Comparison of ENCODE assay signal across 10 cellular contexts in genomic region chr12:47805417-47805816, GRCh38. TPM values are rescaled to one million over a fixed set of nuclear protein-coding genes. Genes with fewer than 3 reads are reported as not detected.
DNase-seq lines count a peak whose midpoint lies in the region; ATAC-seq and TF ChIP-seq lines count a peak whose summit lies in the region.
"Had no signal": no experiment of that assay in that cellular context is flagged by ENCODE, and none has a peak within 500 bp of the region (broad histone marks: within the 10 kb centered on the region; RNA-seq: fewer than 3 reads in every experiment).

No MANE protein-coding gene starts in this region.

- no peaks in the 10 kb centered on the region for H3K27me3 ChIP-seq in CD8-positive, alpha-beta memory T cell (ENCODE audit: insufficient read depth, low read length, poor library complexity, severe bottlenecking)
- H3K27me3 ChIP-seq in gastrocnemius medialis, result no peaks in the 10 kb centered on the region

- H3K36me3 Mint-ChIP-seq in CD8-positive, alpha-beta memory T cell, result peaks cover 0 to 27% (median 1%) of the 10 kb centered on the region in 3 donors
- peaks cover 26% of the 10 kb centered on the region for H3K36me3 Mint-ChIP-seq in activated B cell treated with CpG ODN at 0.5 μM for 24 hours (ENCODE audit: low read depth)

- peak overlapping the region in 2 of 7 donors; percentile 12 to 36 for H3K4me3 Mint-ChIP-seq in CD8-positive, alpha-beta memory T cell
- no peak overlapping the region for H3K4me3 Mint-ChIP-seq in activated B cell treated with CpG ODN at 0.5 μM for 24 hours

- peak overlapping the region; percentile 24 to 97 (median 72) for H3K27ac Mint-ChIP-seq in CD8-positive, alpha-beta memory T cell
- peak overlapping the region; percentile 93 for H3K27ac Mint-ChIP-seq in activated B cell treated with CpG ODN at 0.5 μM for 24 hours

- no peaks in the 10 kb centered on the region for H3K9me3 ChIP-seq in CD8-positive, alpha-beta memory T cell (ENCODE audit: low read length)
- no peaks in the 10 kb centered on the region for H3K9me3 ChIP-seq in gastrocnemius medialis

- H3K4me1 ChIP-seq in CD8-positive, alpha-beta memory T cell (ENCODE audit: insufficient read depth, low read length), result peaks cover 99% of the 10 kb centered on the region
- H3K4me1 ChIP-seq in gastrocnemius medialis, result peaks cover 99 to 100% of the 10 kb centered on the region in 2 donors

- POLR2A ChIA-PET in CD8-positive, alpha-beta memory T cell (lab: Charles Lee), result no interaction called here
- POLR2A ChIA-PET in activated B cell treated with CpG ODN at 0.5 μM for 24 hours (lab: Charles Lee), result interaction anchor here (19.6 kb wide), 1 partner anchor 29 kb away, joined by 573 read pairs; no protein-coding TSS in a partner anchor

- TF ChIP-seq POLR2A in gastrocnemius medialis (IDR thresholded peaks at IDR 0.05), result no peak

- H3K27me3 Mint-ChIP-seq in CD8-positive, alpha-beta memory T cell, result peaks cover 0 to 2% of the 10 kb centered on the region in 2 donors
- H3K27me3 Mint-ChIP-seq in activated B cell treated with CpG ODN at 0.5 μM for 24 hours, result no peaks in the 10 kb centered on the region

- no peak overlapping the region for H3K27ac ChIP-seq in CD8-positive, alpha-beta memory T cell (ENCODE audit: low read depth, low read length)
- peak overlapping the region; percentile 59 to 93 (median 88) for H3K27ac ChIP-seq in gastrocnemius medialis

- in situ Hi-C loops in gastrocnemius medialis (cut with MboI; ENCODE audit: low sequenced_read_pairs in 4 of 4), result no loop called here

- intact Hi-C loops in activated B cell treated with CpG ODN at 0.5 μM for 24 hours (cut with micrococcal nuclease) (no loop called here), gastrocnemius medialis (cut with DNase I; ENCODE audit: low total_unique reads) (no loop called here)

- peaks cover 86 to 98% (median 97%) of the 10 kb centered on the region in 3 donors for H3K4me1 Mint-ChIP-seq in CD8-positive, alpha-beta memory T cell
- H3K4me1 Mint-ChIP-seq in activated B cell treated with CpG ODN at 0.5 μM for 24 hours, result peaks cover 93% of the 10 kb centered on the region

- H3K4me3 ChIP-seq in CD8-positive, alpha-beta memory T cell (ENCODE audit: low read length), result peak overlapping the region; percentile 6
- H3K4me3 ChIP-seq in gastrocnemius medialis, result no peak overlapping the region

- CTCF ChIA-PET in CD8-positive, alpha-beta memory T cell (lab: Charles Lee), result interaction anchor here (1.3 to 24.2 kb wide), 2 partner anchors 20 to 30 kb away, joined by 3 to 452 read pairs; no protein-coding TSS in a partner anchor
- CTCF ChIA-PET in activated B cell treated with CpG ODN at 0.5 μM for 24 hours (lab: Charles Lee), result interaction anchor here (1.2 to 6.2 kb wide), 3 partner anchors 32 to 87 kb away, joined by 3 to 70 read pairs (median 4); no protein-coding TSS in a partner anchor

- peaks cover 11% of the 10 kb centered on the region for H3K36me3 ChIP-seq in CD8-positive, alpha-beta memory T cell (ENCODE audit: insufficient read depth, low read length)
- H3K36me3 ChIP-seq in gastrocnemius medialis, result no peaks in the 10 kb centered on the region

- no peak for DNase-seq in CD8-positive, alpha-beta memory T cell
- no peak for DNase-seq in activated B cell treated with CpG ODN at 0.5 μM for 24 hours
- DNase-seq in fibroblast of peridontal ligament (ENCODE audit: extremely low read depth), result peak; percentile 51
- peak in 1 of 2 donors; percentile 45 for DNase-seq in gastrocnemius medialis
- DNase-seq in AML-193 (lab: John Stamatoyannopoulos, UW), result no peak
- no peak for DNase-seq in NCI-H1417 treated with DMSO at 0.1 percent for 48 hours (lab: John Stamatoyannopoulos, UW)
- no peak for DNase-seq in NCI-H2081 (lab: John Stamatoyannopoulos, UW)
- DNase-seq: activated CD4-positive, alpha-beta T cell treated with anti-CD3 and anti-CD28 coated beads for 48 hours; occipital lobe had no signal

- TF ChIP-seq CTCF in activated B cell treated with CpG ODN at 0.5 μM for 24 hours (IDR thresholded peaks at IDR 0.05), result no peak
- no peak for TF ChIP-seq CTCF in gastrocnemius medialis (IDR thresholded peaks at IDR 0.05 in 4 of 5, conservative IDR thresholded peaks at IDR 0.05 in 1 of 5)

- ATAC-seq in activated B cell treated with CpG ODN at 0.5 μM for 24 hours (ENCODE audit: low read depth) (no peak), gastrocnemius medialis (peak; percentile 42 to 78), HG02642 (IDR thresholded peaks at IDR 0.05; ENCODE audit: poor library complexity, unreplicated experiment) (no peak)

- no peaks in the 10 kb centered on the region for H3K9me3 Mint-ChIP-seq in CD8-positive, alpha-beta memory T cell
- no peaks in the 10 kb centered on the region for H3K9me3 Mint-ChIP-seq in activated B cell treated with CpG ODN at 0.5 μM for 24 hours

RNA-seq across cellular contexts. Expression of gene HDAC7, which starts 14.3 kb away (rescaled TPM):
- total RNA-seq in CD8-positive, alpha-beta memory T cell, result 100 to 1,000 TPM; 206 to 207 TPM
- polyA plus RNA-seq in CD8-positive, alpha-beta memory T cell, result 23.1 TPM
- total RNA-seq in activated B cell treated with CpG ODN at 0.5 μM for 24 hours (103 and 126 TPM in 2 replicates), gastrocnemius medialis (10 to 100 TPM; 12.2 to 27.1 (median 17.0) TPM)

RNA-seq across cellular contexts. Expression of gene SLC48A1, which starts 32.4 kb away (rescaled TPM):
- total RNA-seq in CD8-positive, alpha-beta memory T cell, result 10 to 100 TPM; 10.9 to 11.5 TPM
- polyA plus RNA-seq in CD8-positive, alpha-beta memory T cell, result 9.1 TPM
- total RNA-seq in activated B cell treated with CpG ODN at 0.5 μM for 24 hours (12.7 and 12.8 TPM in 2 replicates), gastrocnemius medialis (10 to 100 TPM; 28.3 to 62.6 (median 45.6) TPM)

RNA-seq across cellular contexts. Expression of gene RAPGEF3, which starts 46.7 kb away (rescaled TPM):
- total RNA-seq in CD8-positive, alpha-beta memory T cell, result 1 to 10 TPM in 1 of 2 experiments, under 1 TPM in 1; 0.95 to 1.1 TPM
- polyA plus RNA-seq in CD8-positive, alpha-beta memory T cell, result 0.15 TPM
- total RNA-seq in activated B cell treated with CpG ODN at 0.5 μM for 24 hours, result 2.7 and 5.0 TPM in 2 replicates
- 10 to 100 TPM; 17.0 to 27.0 (median 22.3) TPM for total RNA-seq in gastrocnemius medialis

Comparison
In these comparisons a context has a peak if more than half of its experiments do, and no peak if none do; other contexts are left out.
1. ATAC-seq: peak in gastrocnemius medialis (2 of 2); none in activated B cell treated with CpG ODN at 0.5 μM for 24 hours (single experiment) and HG02642 (single experiment).